9 cellular contexts compared by ENCODE assay signal in genomic region chr1:235513495-235514366, GRCh38. TPM values are rescaled to one million over a fixed set of nuclear protein-coding genes. Genes with fewer than 3 reads are reported as not detected.
DNase-seq lines count a peak whose midpoint lies in the region; ATAC-seq, FAIRE-seq and TF ChIP-seq lines count a peak whose summit lies in the region.
"Had no signal": no experiment of that assay in that cellular context is flagged by ENCODE, and none has a peak within 500 bp of the region (broad histone marks: within the 10 kb centered on the region; RNA-seq: fewer than 3 reads in every experiment).

No MANE protein-coding gene starts in this region.

- no peaks in the 10 kb centered on the region for H3K27me3 Mint-ChIP-seq in type B pancreatic cell

- H3K4me1 Mint-ChIP-seq in type B pancreatic cell (ENCODE audit: unreplicated experiment) = peaks cover 6% of the 10 kb centered on the region

- DNase-seq in activated T-cell treated with anti-CD3 and anti-CD28 coated beads for 4 hours = peak; percentile 38
- no peak for DNase-seq in activated T-cell treated with anti-CD3 and anti-CD28 coated beads, Interleukin-2, amount 50 U/mL, for 48 hours
- peak; percentile 57 for DNase-seq in RCC 7860 (ENCODE audit: low spot score)
- DNase-seq in cerebellum (ENCODE audit: low spot score) = peak; percentile 63
- no peak for DNase-seq in lower lobe of right lung
- DNase-seq in type B pancreatic cell (ENCODE audit: extremely low spot score, unreplicated experiment) = no peak
- no peak for DNase-seq in posterior vena cava (ENCODE audit: low spot score)

- ATAC-seq in lower lobe of right lung = peak; percentile 64

- H3K27me3 ChIP-seq in lower lobe of right lung (ENCODE audit: low read depth) = peaks cover 5% of the 10 kb centered on the region

- no peak overlapping the region for H3K4me3 ChIP-seq in lower lobe of right lung

- TF ChIP-seq CTCF in LNCAP (IDR thresholded peaks at IDR 0.05) (peak; percentile 93), lower lobe of right lung (IDR thresholded peaks at IDR 0.05) (peak; percentile 91), type B pancreatic cell (conservative IDR thresholded peaks at IDR 0.05) (peak; percentile 95)

- no peaks in the 10 kb centered on the region for H3K9me3 Mint-ChIP-seq in type B pancreatic cell

- H3K27ac Mint-ChIP-seq in type B pancreatic cell = no peak overlapping the region

- no peak overlapping the region for H3K4me3 Mint-ChIP-seq in type B pancreatic cell

- H3K9me3 ChIP-seq in lower lobe of right lung = no peaks in the 10 kb centered on the region

- H3K36me3 ChIP-seq in lower lobe of right lung = no peaks in the 10 kb centered on the region

- H3K36me3 Mint-ChIP-seq in type B pancreatic cell = no peaks in the 10 kb centered on the region

- intact Hi-C loops in lower lobe of right lung (cut with DNase I) (no loop called here), posterior vena cava (cut with DNase I) (no loop called here)

- peak; percentile 79 for FAIRE-seq in RCC 7860 (lab: Jason Lieb, UNC)

- no peak overlapping the region for H3K27ac ChIP-seq in lower lobe of right lung
- H3K27ac ChIP-seq: epithelial cell of prostate had no signal

- H3K4me1 ChIP-seq in lower lobe of right lung = no peaks in the 10 kb centered on the region

RNA-seq across cellular contexts. Expression of gene B3GALNT2, which starts 9.5 kb away (rescaled TPM):
- total RNA-seq in cerebellum = 37.0 TPM
- total RNA-seq in lower lobe of right lung = 15.5 TPM
- 24.5 and 31.3 TPM in 2 replicates for total RNA-seq in type B pancreatic cell (ENCODE audit: low replicate concordance)
- total RNA-seq in posterior vena cava = 10 to 100 TPM; 31.9 to 32.4 TPM

Comparison
In these comparisons a context has a peak if more than half of its experiments do, and no peak if none do; other contexts are left out.
1. DNase-seq: peak in activated T-cell treated with anti-CD3 and anti-CD28 coated beads for 4 hours (single experiment), RCC 7860 (single experiment) and cerebellum (single experiment); none in activated T-cell treated with anti-CD3 and anti-CD28 coated beads, Interleukin-2, amount 50 U/mL, for 48 hours (0 of 2), lower lobe of right lung (single experiment), type B pancreatic cell (single experiment) and posterior vena cava (single experiment).
2. Peak in every context shown above with its lines, with median percentiles within 50 percentile points of each other: CTCF ChIP-seq.